Comparison of ENCODE assay signal across 11 cellular contexts in the genomic region with DNA sequence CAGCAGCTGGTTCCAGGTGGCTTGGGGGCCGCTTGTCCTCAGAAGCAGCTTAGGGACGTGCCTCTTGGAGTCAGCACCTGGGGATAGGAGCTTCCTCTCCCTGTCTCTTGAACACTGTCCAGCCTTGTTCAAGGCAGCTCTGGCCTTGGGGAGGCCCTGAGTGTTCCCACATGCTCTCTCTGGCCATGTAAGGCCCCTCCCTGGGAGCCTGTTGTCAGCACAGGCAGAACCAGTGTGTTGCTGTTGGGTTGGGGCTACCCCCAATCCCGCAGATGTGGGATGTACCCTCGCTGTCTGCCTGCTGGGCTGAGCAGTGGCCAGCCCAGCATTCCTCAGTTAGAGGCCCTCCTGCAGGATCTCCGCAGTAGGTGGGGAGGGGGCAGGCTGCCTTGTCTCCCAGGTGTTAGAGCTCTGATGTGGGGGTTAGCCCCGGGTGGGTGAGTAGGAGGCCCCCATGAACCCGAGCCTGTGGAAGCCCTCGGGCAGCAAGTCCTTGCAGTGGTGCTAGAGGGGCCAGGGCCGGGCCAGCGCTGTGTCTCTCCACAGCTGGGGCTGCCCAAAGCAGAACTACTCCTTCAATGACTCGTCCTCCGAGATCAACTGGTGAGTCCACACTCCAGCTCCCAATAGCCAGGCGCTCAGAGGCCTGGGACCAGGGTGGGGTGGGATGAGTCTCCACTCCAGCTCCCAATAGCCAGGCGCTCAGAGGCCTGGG. TPM values are rescaled to one million over a fixed set of nuclear protein-coding genes. Genes with fewer than 3 reads are reported as not detected.
"Had no signal": no experiment of that assay in that cellular context is flagged by ENCODE, and none has a peak within 500 bp of the region (broad histone marks: within the 10 kb centered on the region; RNA-seq: fewer than 3 reads in every experiment).

No MANE protein-coding gene starts in this region.

- H3K4me2 ChIP-seq: GM23338 had no signal

- H3K9me3 ChIP-seq: HAP-1 had no signal

- H3K36me3 ChIP-seq: HAP-1 had no signal

- ATAC-seq: GM23338, HCT116 had no signal

- H3K9ac ChIP-seq: GM23248 had no signal

- H3K4me3 ChIP-seq: GM23248, GM23338, HAP-1 had no signal

- DNase-seq: GM23248, GOT3, H7, H9, HCEC 1CT, HFFc6 had no signal

- H2AFZ ChIP-seq: GM23248, GM23338 had no signal

- H3K4me1 ChIP-seq: HAP-1 had no signal

- H3K27ac ChIP-seq: GM23248 had no signal

RNA-seq across cellular contexts. Expression of gene KCNT1, which starts 51.6 kb away (rescaled TPM):
- total RNA-seq: GM23248, H4, HFFc6 had no signal
- polyA plus RNA-seq: GM23248 had no signal

RNA-seq across cellular contexts. Expression of gene SOHLH1, which starts 54.3 kb away (rescaled TPM):
- total RNA-seq: GM23248, H1, H4, H7, H9, HFFc6 had no signal
- polyA plus RNA-seq: GM23248, GM23338 had no signal
